8 cellular contexts compared by ENCODE assay signal in the genomic region with DNA sequence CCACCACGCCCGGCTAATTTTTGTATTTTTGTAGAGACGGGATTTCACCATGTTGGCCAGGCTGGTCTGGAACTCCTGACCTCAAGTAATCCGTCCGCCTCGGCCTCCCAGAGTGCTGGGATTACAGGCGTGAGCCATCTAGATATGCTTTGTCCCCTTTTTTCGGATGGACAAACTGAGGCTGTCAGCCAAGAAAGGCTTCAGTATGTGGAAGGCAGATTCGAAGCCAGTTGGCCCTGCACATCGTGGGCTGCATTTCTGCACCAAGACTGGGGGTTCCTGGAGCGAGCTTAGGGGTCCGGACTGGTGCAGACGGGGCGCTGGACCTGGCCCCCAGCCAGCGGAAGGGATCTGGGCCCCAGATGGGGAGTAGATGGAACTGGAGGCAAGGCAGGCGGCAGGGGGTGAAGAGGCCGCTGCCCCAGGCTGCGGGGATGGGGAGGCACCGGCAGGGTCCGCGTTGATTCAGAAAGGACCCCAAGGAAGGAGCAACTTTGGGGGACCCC. TPM values are rescaled to one million over a fixed set of nuclear protein-coding genes. Genes with fewer than 3 reads are reported as not detected.
A peak's percentile ranks its signal among the peaks of the same experiment; 100 is the strongest.
DNase-seq lines count a peak whose midpoint lies in the region; TF ChIP-seq lines count a peak whose summit lies in the region.

No MANE protein-coding gene starts in this region.

- H3K27me3 Mint-ChIP-seq in HFFc6 (ENCODE audit: insufficient read depth) (peaks cover 2% of the 10 kb centered on the region), brain (peaks cover 6% of the 10 kb centered on the region)

- H3K27ac Mint-ChIP-seq in HFFc6: peak overlapping the region; percentile 97
- H3K27ac Mint-ChIP-seq in brain: peak overlapping the region; percentile 60 to 85 (median 74)

- H3K36me3 ChIP-seq in BLaER1 (no peaks in the 10 kb centered on the region), muscle layer of duodenum (ENCODE audit: control insufficient read depth in 1 of 2, insufficient read depth in 2 of 2, low read length in 2 of 2) (no peaks in the 10 kb centered on the region)

- in situ Hi-C loops in GM13977 (cut with MboI; ENCODE audit: low pct_unique_long_range_greater_than_20kb, low sequenced_read_pairs, unreplicated experiment): no loop called here

- no peaks in the 10 kb centered on the region for H3K9me3 Mint-ChIP-seq in HFFc6
- no peaks in the 10 kb centered on the region for H3K9me3 Mint-ChIP-seq in brain

- H3K4me3 ChIP-seq in BLaER1: peak overlapping the region; percentile 81
- H3K4me3 ChIP-seq in muscle layer of duodenum (ENCODE audit: low read depth in 1 of 2, low read length in 2 of 2): peak overlapping the region in 1 of 2 donors; percentile 77

- peak overlapping the region; percentile 97 for H3K4me2 ChIP-seq in BLaER1

- H3K9me3 ChIP-seq in BLaER1 (no peaks in the 10 kb centered on the region), muscle layer of duodenum (ENCODE audit: control insufficient read depth in 1 of 2, low read length in 2 of 2) (no peaks in the 10 kb centered on the region)

- H3K4me3 Mint-ChIP-seq in HFFc6 (peak overlapping the region; percentile 54), brain (peak overlapping the region; percentile 70 to 96 (median 87))

- H4K20me1 ChIP-seq in BLaER1: no peaks in the 10 kb centered on the region

- peak overlapping the region; percentile 86 for H3K9ac ChIP-seq in BLaER1

- peaks cover 64% of the 10 kb centered on the region for H3K4me1 ChIP-seq in BLaER1
- peaks cover 6 to 15% of the 10 kb centered on the region in 2 donors for H3K4me1 ChIP-seq in muscle layer of duodenum (ENCODE audit: control insufficient read depth in 1 of 2, insufficient read depth in 2 of 2, low read length in 2 of 2)

- H3K36me3 Mint-ChIP-seq in HFFc6 (ENCODE audit: low read depth) (no peaks in the 10 kb centered on the region), brain (no peaks in the 10 kb centered on the region)

- DNase-seq in HFFc6 (no peak), pons (ENCODE audit: low spot score) (no peak), epidermal melanocyte (ENCODE audit: insufficient read length, low spot score) (no peak), foreskin melanocyte (no peak), GM13977 (ENCODE audit: low spot score) (no peak)

- H3K4me1 Mint-ChIP-seq in HFFc6 (ENCODE audit: low read depth): peaks cover 38% of the 10 kb centered on the region
- peaks cover 61% of the 10 kb centered on the region for H3K4me1 Mint-ChIP-seq in brain

- TF ChIP-seq CTCF in HFFc6 (IDR thresholded peaks at IDR 0.05) (no peak), brain (conservative IDR thresholded peaks at IDR 0.05) (no peak), GM13977 (IDR thresholded peaks at IDR 0.05; ENCODE audit: extremely low read depth, insufficient read depth, missing control alignments) (no peak)

- H3K27me3 ChIP-seq in BLaER1 (no peaks in the 10 kb centered on the region), muscle layer of duodenum (ENCODE audit: low read depth, low read length) (no peaks in the 10 kb centered on the region)

- H3K27ac ChIP-seq in BLaER1: peak overlapping the region; percentile 95
- H3K27ac ChIP-seq in muscle layer of duodenum (ENCODE audit: low read length): peak overlapping the region; percentile 98

RNA-seq across cellular contexts. Expression of a gene that starts 9.7 kb away (rescaled TPM):
- total RNA-seq in HFFc6 (2021; fragmentation: NEBNext Ultra II Directional; extraction: Animal tissue kit (Norgen Biotek cat#: 25700)): 10 to 100 TPM; 70.3 to 99.9 (median 91.7) TPM
- polyA plus RNA-seq in brain (ENCODE audit: insufficient read depth, low read depth, low replicate concordance): 159 TPM

RNA-seq across cellular contexts. Expression of a gene that starts 16.8 kb away (rescaled TPM):
- total RNA-seq in HFFc6 (2021; fragmentation: NEBNext Ultra II Directional; extraction: Animal tissue kit (Norgen Biotek cat#: 25700)): under 1 TPM; 0.40 to 0.87 (median 0.55) TPM
- 7.6 TPM for polyA plus RNA-seq in brain (ENCODE audit: insufficient read depth, low read depth, low replicate concordance)

RNA-seq across cellular contexts. Expression of a gene that starts 31.8 kb away (rescaled TPM):
- 100 to 1,000 TPM; 175 to 217 (median 202) TPM for total RNA-seq in HFFc6 (2021; fragmentation: NEBNext Ultra II Directional; extraction: Animal tissue kit (Norgen Biotek cat#: 25700))
- 231 TPM for polyA plus RNA-seq in brain (ENCODE audit: insufficient read depth, low read depth, low replicate concordance)

RNA-seq across cellular contexts. Expression of a gene that starts 49.3 kb away (rescaled TPM):
- total RNA-seq in HFFc6 (2021; fragmentation: NEBNext Ultra II Directional; extraction: Animal tissue kit (Norgen Biotek cat#: 25700)): 10 to 100 TPM; 30.5 to 54.1 (median 32.4) TPM
- polyA plus RNA-seq in brain (ENCODE audit: insufficient read depth, low read depth, low replicate concordance): 30.4 TPM
